8 cellular contexts compared by ENCODE assay signal in genomic region chr9:123929177-123929869, GRCh38. TPM values are rescaled to one million over a fixed set of nuclear protein-coding genes. Genes with fewer than 3 reads are reported as not detected.
DNase-seq lines count a peak whose midpoint lies in the region; ATAC-seq and TF ChIP-seq lines count a peak whose summit lies in the region.

No MANE protein-coding gene starts in this region.

- peaks cover 44% of the 10 kb centered on the region for H3K4me1 ChIP-seq in A673 (ENCODE audit: insufficient read depth, low read length, poor library complexity, severe bottlenecking)
- H3K4me1 ChIP-seq in mucosa of descending colon (ENCODE audit: low read depth), result peaks cover 21% of the 10 kb centered on the region
- H3K4me1 ChIP-seq in thymus (ENCODE audit: control insufficient read depth, insufficient read depth, low read length), result peaks cover 14% of the 10 kb centered on the region

- no TSS peak for BruUV-seq in A673 (replicated peaks; lab: Mats Ljungman, UMichigan)

- no peak overlapping the region for H3K27ac ChIP-seq in A673 (ENCODE audit: low read depth, low read length, poor library complexity, severe bottlenecking)
- H3K27ac ChIP-seq in coronary artery, result peak overlapping the region; percentile 54 to 77
- H3K27ac ChIP-seq in thymus (ENCODE audit: low read depth), result peak overlapping the region; percentile 59

- WGBS in thymus, result 3% methylated on average over 50 of the region's 50 CpGs

- H3K4me3 ChIP-seq in A673 (ENCODE audit: low read depth, low read length, poor library complexity, severe bottlenecking), result peak overlapping the region; percentile 61
- H3K4me3 ChIP-seq in coronary artery, result peak overlapping the region; percentile 81
- peak overlapping the region; percentile 48 for H3K4me3 ChIP-seq in mucosa of descending colon
- H3K4me3 ChIP-seq in thymus (ENCODE audit: low read length), result peak overlapping the region; percentile 91

- TF ChIP-seq CTCF in A673 (conservative IDR thresholded peaks at IDR 0.05; ENCODE audit: low read depth, low read length), result no peak
- TF ChIP-seq CTCF in coronary artery (IDR thresholded peaks at IDR 0.05), result no peak
- no peak for TF ChIP-seq CTCF in mucosa of descending colon (IDR thresholded peaks at IDR 0.05)

- no peak for DNase-seq in A673 (ENCODE audit: low spot score)
- DNase-seq in T follicular helper cell (ENCODE audit: low read depth), result peak; percentile 5
- peak; percentile 75 for DNase-seq in coronary artery (ENCODE audit: low spot score)
- peak; percentile 48 to 73 (median 66) for DNase-seq in mucosa of descending colon
- DNase-seq in epidermal melanocyte (ENCODE audit: insufficient read length, low spot score), result no peak

- ATAC-seq in GM18498 (IDR thresholded peaks at IDR 0.05; ENCODE audit: unreplicated experiment), result peak; percentile 34
- ATAC-seq in HG03064 (IDR thresholded peaks at IDR 0.05; ENCODE audit: low read depth, unreplicated experiment), result peak; percentile 12
- peak; percentile 48 for ATAC-seq in mucosa of descending colon

- CTCF ChIA-PET in A673 (lab: Charles Lee), result no interaction called here

- H3K36me3 ChIP-seq in A673 (ENCODE audit: insufficient read depth, low read length, poor library complexity, severe bottlenecking) (no peaks in the 10 kb centered on the region), mucosa of descending colon (ENCODE audit: low read depth) (no peaks in the 10 kb centered on the region), thymus (ENCODE audit: control insufficient read depth, insufficient read depth) (no peaks in the 10 kb centered on the region)

- intact Hi-C loops in A673 (cut with micrococcal nuclease; ENCODE audit: unreplicated experiment), result no loop called here
- intact Hi-C loops in mucosa of descending colon (cut with DNase I, micrococcal nuclease), result no loop called here

- POLR2A ChIA-PET in A673 (lab: Charles Lee; ENCODE audit: low non-redundant PET), result no interaction called here

- H3K9me3 ChIP-seq in A673 (ENCODE audit: low read depth, low read length, poor library complexity, severe bottlenecking), result no peaks in the 10 kb centered on the region
- H3K9me3 ChIP-seq in mucosa of descending colon, result no peaks in the 10 kb centered on the region
- H3K9me3 ChIP-seq in thymus (ENCODE audit: control insufficient read depth), result no peaks in the 10 kb centered on the region

- H3K27me3 ChIP-seq in A673 (replicated peaks; ENCODE audit: insufficient read depth, low read depth, low read length, poor library complexity) (peaks cover 22% of the 10 kb centered on the region), thymus (ENCODE audit: control insufficient read depth, insufficient read depth) (no peaks in the 10 kb centered on the region)

RNA-seq across cellular contexts. Expression of gene DENND1A, which starts 0.6 kb away (rescaled TPM):
- total RNA-seq in A673 (2021) (12.0 and 16.7 TPM in 2 replicates), mucosa of descending colon (10 to 100 TPM; 32.8 to 50.0 (median 35.1) TPM)
- polyA plus RNA-seq in thymus, result 9.2 TPM

Comparison
In these comparisons a context has a peak if more than half of its experiments do, and no peak if none do; other contexts are left out.
1. DNase-seq: peak in T follicular helper cell (single experiment), coronary artery (single experiment) and mucosa of descending colon (3 of 3); none in A673 (single experiment) and epidermal melanocyte (single experiment).
2. Peak in every context shown above with its lines, with median percentiles within 50 percentile points of each other: H3K4me3 ChIP-seq and ATAC-seq.